ENCODE assay signal across 8 cellular contexts in the genomic region with DNA sequence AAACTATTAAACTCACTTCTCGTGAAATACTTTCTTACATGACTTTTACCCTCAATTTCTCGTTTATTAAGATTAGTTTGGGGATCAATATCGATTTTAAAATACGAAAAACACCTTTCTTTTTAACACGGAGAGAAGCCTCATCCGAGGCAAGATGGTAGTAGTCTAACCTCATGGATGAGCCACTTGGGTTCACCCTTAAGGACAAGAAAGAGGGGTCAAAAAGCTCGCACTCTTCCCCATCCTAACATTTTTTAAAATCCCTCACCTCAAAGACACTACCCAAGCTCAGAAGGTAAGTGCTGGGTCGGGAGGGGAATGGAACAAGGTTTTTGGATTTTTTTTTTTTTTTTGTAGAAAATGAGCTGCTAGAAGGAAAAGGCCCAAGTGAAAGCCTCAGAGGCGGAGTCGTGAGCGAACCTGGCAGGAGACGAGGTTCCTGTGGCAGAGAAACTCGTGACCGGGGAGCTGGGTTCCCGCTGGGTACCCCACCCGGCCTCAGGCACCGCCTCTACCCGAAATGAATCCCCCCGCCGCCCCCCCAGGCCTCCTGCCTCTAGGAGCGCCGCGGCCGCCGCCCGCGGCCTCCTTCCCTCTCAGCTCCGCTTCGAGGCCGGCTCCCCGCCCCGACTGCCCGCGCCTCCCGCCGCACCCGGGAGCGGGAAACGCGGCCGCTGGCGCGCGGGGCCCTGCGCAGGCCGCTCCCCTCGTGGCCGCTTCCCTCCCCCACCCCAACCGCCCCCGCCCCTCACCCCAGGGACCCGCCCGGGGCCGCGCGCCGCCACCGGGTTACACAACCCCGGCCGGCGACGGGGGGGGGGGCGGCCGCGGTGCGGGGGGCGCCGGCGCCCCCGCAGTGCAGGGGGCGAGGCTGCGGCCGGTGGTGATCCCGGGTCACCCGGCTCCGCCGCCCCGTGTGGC. TPM values are rescaled to one million over a fixed set of nuclear protein-coding genes. Genes with fewer than 3 reads are reported as not detected.
DNase-seq lines count a peak whose midpoint lies in the region; ATAC-seq and TF ChIP-seq lines count a peak whose summit lies in the region.

No MANE protein-coding gene starts in this region.

- H3K4me1 Mint-ChIP-seq in endodermal cell = peaks cover 23% of the 10 kb centered on the region

- TF ChIP-seq EP300 in SK-N-SH (IDR thresholded peaks at IDR 0.05; ENCODE audit: borderline replicate concordance in 1 of 2, low read depth in 1 of 2, low read length in 1 of 2) = no peak

- ATAC-seq in SK-N-SH treated with all-trans-retinoic acid at 6 μM for 48 hours = no peak

- TF ChIP-seq CTCF in SK-N-SH (IDR thresholded peaks at IDR 0.05) = no peak
- TF ChIP-seq CTCF in endodermal cell (conservative IDR thresholded peaks at IDR 0.05) = no peak

- H3K27ac Mint-ChIP-seq in endodermal cell = peak overlapping the region; percentile 95

- H2AFZ ChIP-seq in SK-N-SH (ENCODE audit: low read depth) = no peak overlapping the region

- peak overlapping the region; percentile 94 to 95 for H3K27ac ChIP-seq in SK-N-SH (ENCODE audit: low read depth in 2 of 2, low read length in 1 of 2)
- H3K27ac ChIP-seq in endodermal cell (ENCODE audit: low read depth, low read length) = peak overlapping the region; percentile 90
- peak overlapping the region; percentile 87 for H3K27ac ChIP-seq in mesodermal cell (ENCODE audit: low read depth, low read length, severe bottlenecking)

- H3K27me3 ChIP-seq in SK-N-SH (ENCODE audit: insufficient read depth) (no peaks in the 10 kb centered on the region), endodermal cell (ENCODE audit: control insufficient read depth, insufficient read depth, low read length, poor library complexity, severe bottlenecking) (no peaks in the 10 kb centered on the region)

- H4K20me1 ChIP-seq in SK-N-SH (ENCODE audit: insufficient read depth) = peaks cover 50% of the 10 kb centered on the region

- no peaks in the 10 kb centered on the region for H3K9me2 ChIP-seq in SK-N-SH

- no peaks in the 10 kb centered on the region for H3K27me3 Mint-ChIP-seq in endodermal cell (ENCODE audit: insufficient read depth)

- H3K9ac ChIP-seq in SK-N-SH (peak overlapping the region; percentile 94), endodermal cell (ENCODE audit: extremely low read depth, low read length, poor library complexity, severe bottlenecking) (peak overlapping the region; percentile 98)

- peaks cover 64% of the 10 kb centered on the region for H3K79me2 ChIP-seq in SK-N-SH (ENCODE audit: insufficient read depth)

- H3K36me3 Mint-ChIP-seq in endodermal cell (ENCODE audit: low read depth) = peaks cover 33% of the 10 kb centered on the region

- H3K4me3 ChIP-seq in SK-N-SH (ENCODE audit: low read depth in 2 of 2, low read length in 1 of 2) (peak overlapping the region; percentile 87 to 99), endodermal cell (ENCODE audit: low read length) (peak overlapping the region; percentile 97), mesodermal cell (ENCODE audit: extremely low read depth, insufficient read depth, low read length, poor library complexity, severe bottlenecking) (peak overlapping the region; percentile 100)

- H3K4me3 Mint-ChIP-seq in endodermal cell = peak overlapping the region; percentile 100

- 4% methylated on average over 27 of the region's 77 CpGs for WGBS in SK-N-SH (ENCODE audit: low lambda C conversion rate)
- WGBS in endodermal cell (ENCODE audit: insufficient coverage in 1 of 2, insufficient read length in 1 of 2), 2 experiments = 1% methylated on average over 52 of the region's 77 CpGs; no CpG with 5 or more reads in 1 of the 2 experiments
- 0 to 1% methylated on average over 3 to 24 of the region's 77 CpGs for WGBS in mesodermal cell (ENCODE audit: insufficient coverage in 2 of 2), 2 experiments

- peak; percentile 83 for DNase-seq in SK-N-SH
- DNase-seq in NCI-H2171 (lab: John Stamatoyannopoulos, UW) = peak; percentile 43
- peak; percentile 28 for DNase-seq in activated CD8-positive, alpha-beta memory T cell treated with anti-CD3 and anti-CD28 coated beads, Interleukin-2, amount 50 U/mL, for 1 hour (ENCODE audit: extremely low read depth)
- peak; percentile 80 for DNase-seq in endodermal cell
- DNase-seq in stimulated activated CD8-positive, alpha-beta memory T cell treated with anti-CD3 and anti-CD28 coated beads, Interleukin-15, amount 100 ng/mL, for 24 hours (ENCODE audit: low read depth) = peak; percentile 14
- no peak for DNase-seq in dedifferentiated amniotic fluid mesenchymal stem cell (ENCODE audit: extremely low spot score)

- H3K9me3 ChIP-seq in SK-N-SH (no peaks in the 10 kb centered on the region), endodermal cell (ENCODE audit: control insufficient read depth, low read length) (no peaks in the 10 kb centered on the region), mesodermal cell (ENCODE audit: control insufficient read depth, low read length) (no peaks in the 10 kb centered on the region)

- peaks cover 15 to 22% of the 10 kb centered on the region in 2 experiments; a peak in 3 of 4 replicates for H3K4me1 ChIP-seq in SK-N-SH (ENCODE audit: control insufficient read depth in 1 of 2, insufficient read depth in 2 of 2, low read depth in 1 of 2, low read length in 1 of 2)
- H3K4me1 ChIP-seq in endodermal cell (ENCODE audit: control insufficient read depth, insufficient read depth, low read length) = no peaks in the 10 kb centered on the region
- peaks cover 7% of the 10 kb centered on the region for H3K4me1 ChIP-seq in mesodermal cell (ENCODE audit: control insufficient read depth, insufficient read depth, low read length, poor library complexity, severe bottlenecking)

- peak overlapping the region; percentile 88 for H3K4me2 ChIP-seq in SK-N-SH

- H3F3A ChIP-seq in SK-N-SH (replicated peaks; ENCODE audit: insufficient read depth) = peaks cover 20% of the 10 kb centered on the region

- CTCF ChIA-PET in SK-N-SH (lab: Yijun Ruan, JAX) = interaction anchor here (0.5 to 3.8 kb wide), 18 partner anchors 9 to 223 kb away, joined by 3 to 43 read pairs (median 4); partner anchors contain the start of gene MYO18A

- TF ChIP-seq RAD21 in SK-N-SH (IDR thresholded peaks at IDR 0.05; ENCODE audit: low read length) = no peak

- POLR2A ChIA-PET in SK-N-SH (lab: Yijun Ruan, JAX) = interaction anchor here (0.6 to 1.5 kb wide), 3 partner anchors 35 to 143 kb away, joined by 3 to 7 read pairs (median 6); no protein-coding TSS in a partner anchor

- H3K36me3 ChIP-seq in SK-N-SH (replicated peaks in 1 of 2; ENCODE audit: control insufficient read depth in 1 of 2, insufficient read depth in 2 of 2, low read length in 1 of 2) (peaks cover 2 to 43% of the 10 kb centered on the region in 2 experiments), endodermal cell (ENCODE audit: control insufficient read depth, insufficient read depth, low read length) (peaks cover 43% of the 10 kb centered on the region), mesodermal cell (ENCODE audit: control insufficient read depth, insufficient read depth, low read length) (peaks cover 36% of the 10 kb centered on the region)

- no peaks in the 10 kb centered on the region for H3K9me3 Mint-ChIP-seq in endodermal cell

TF ChIP-seq in SK-N-SH, 30 proteins besides CTCF, POLR2A, EP300 and RAD21 (continues in another document):
- TF ChIP-seq MXI1 (IDR thresholded peaks at IDR 0.05; ENCODE audit: low read depth, low read length) (peak; percentile 27; the same call in 1 of the 2 replicates), RFX5 (IDR thresholded peaks at IDR 0.05; ENCODE audit: low read length) (no peak), JUND (IDR thresholded peaks at IDR 0.05) (no peak), FOXM1 (IDR thresholded peaks at IDR 0.05; ENCODE audit: low read depth) (no peak), NFIC (IDR thresholded peaks at IDR 0.05; ENCODE audit: borderline replicate concordance) (no peak)
- TF ChIP-seq, protein P1, sequence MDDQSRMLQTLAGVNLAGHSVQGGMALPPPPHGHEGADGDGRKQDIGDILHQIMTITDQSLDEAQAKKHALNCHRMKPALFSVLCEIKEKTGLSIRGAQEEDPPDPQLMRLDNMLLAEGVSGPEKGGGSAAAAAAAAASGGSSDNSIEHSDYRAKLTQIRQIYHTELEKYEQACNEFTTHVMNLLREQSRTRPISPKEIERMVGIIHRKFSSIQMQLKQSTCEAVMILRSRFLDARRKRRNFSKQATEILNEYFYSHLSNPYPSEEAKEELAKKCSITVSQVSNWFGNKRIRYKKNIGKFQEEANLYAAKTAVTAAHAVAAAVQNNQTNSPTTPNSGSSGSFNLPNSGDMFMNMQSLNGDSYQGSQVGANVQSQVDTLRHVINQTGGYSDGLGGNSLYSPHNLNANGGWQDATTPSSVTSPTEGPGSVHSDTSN (IDR thresholded peaks at IDR 0.05) = no peak

TF ChIP-seq in SK-N-SH treated with all-trans-retinoic acid at 6 μM for 48 hours, 23 proteins besides CTCF, POLR2A, EP300 and RAD21 (continues in another document):
- TF ChIP-seq, protein P2, sequence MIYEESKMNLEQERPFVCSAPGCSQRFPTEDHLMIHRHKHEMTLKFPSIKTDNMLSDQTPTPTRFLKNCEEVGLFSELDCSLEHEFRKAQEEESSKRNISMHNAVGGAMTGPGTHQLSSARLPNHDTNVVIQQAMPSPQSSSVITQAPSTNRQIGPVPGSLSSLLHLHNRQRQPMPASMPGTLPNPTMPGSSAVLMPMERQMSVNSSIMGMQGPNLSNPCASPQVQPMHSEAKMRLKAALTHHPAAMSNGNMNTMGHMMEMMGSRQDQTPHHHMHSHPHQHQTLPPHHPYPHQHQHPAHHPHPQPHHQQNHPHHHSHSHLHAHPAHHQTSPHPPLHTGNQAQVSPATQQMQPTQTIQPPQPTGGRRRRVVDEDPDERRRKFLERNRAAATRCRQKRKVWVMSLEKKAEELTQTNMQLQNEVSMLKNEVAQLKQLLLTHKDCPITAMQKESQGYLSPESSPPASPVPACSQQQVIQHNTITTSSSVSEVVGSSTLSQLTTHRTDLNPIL (CRISPR knock-in tag; IDR thresholded peaks at IDR 0.05; ENCODE audit: low read depth) = no peak
- TF ChIP-seq ZNF8 (CRISPR knock-in tag; IDR thresholded peaks at IDR 0.05) (no peak), ZNF565 (CRISPR knock-in tag; conservative IDR thresholded peaks at IDR 0.05; ENCODE audit: low read depth) (no peak), ZFP30 (CRISPR knock-in tag; IDR thresholded peaks at IDR 0.05) (no peak), RARB (CRISPR knock-in tag; IDR thresholded peaks at IDR 0.05) (no peak)

RNA-seq across cellular contexts. Expression of gene NUFIP2, which starts 1.6 kb away (rescaled TPM):
- polyA plus RNA-seq in SK-N-SH (2012; rRNA removed) = 9.0 and 11.4 TPM in 2 replicates
- polyA plus RNA-seq in SK-N-SH (2012; cell fraction: cytosol; rRNA removed) = 6.2 and 6.3 TPM in 2 replicates
- polyA plus RNA-seq in SK-N-SH (2012; cell fraction: nucleus; rRNA removed) = 4.1 and 10.9 TPM in 2 replicates
- total RNA-seq in endodermal cell = 100 to 1,000 TPM in 1 of 2 donors, 10 to 100 TPM in 1; 92.9 to 104 TPM
- 42.0 TPM for polyA plus RNA-seq in endodermal cell (2013, experiment 1 of 2)
- polyA plus RNA-seq in endodermal cell (2013, experiment 2 of 2) = 36.1 TPM
- polyA plus RNA-seq in mesodermal cell (2013, experiment 1 of 2) = 39.9 TPM
- polyA plus RNA-seq in mesodermal cell (2013, experiment 2 of 2) = 39.1 TPM

RNA-seq across cellular contexts. Expression of gene CRYBA1, which starts 45.7 kb away (rescaled TPM):
- not detected in 2 replicates for polyA plus RNA-seq in SK-N-SH (2012; rRNA removed)
- polyA plus RNA-seq in SK-N-SH (2012; cell fraction: cytosol; rRNA removed) = not detected in 2 replicates
- not detected in 2 replicates for polyA plus RNA-seq in SK-N-SH (2012; cell fraction: nucleus; rRNA removed)
- not detected for total RNA-seq in endodermal cell
- 0.50 TPM for polyA plus RNA-seq in endodermal cell (2013, experiment 1 of 2)
- polyA plus RNA-seq in endodermal cell (2013, experiment 2 of 2) = not detected
- not detected for polyA plus RNA-seq in mesodermal cell (2013, experiment 1 of 2)
- polyA plus RNA-seq in mesodermal cell (2013, experiment 2 of 2) = not detected
